In the genomic region with DNA sequence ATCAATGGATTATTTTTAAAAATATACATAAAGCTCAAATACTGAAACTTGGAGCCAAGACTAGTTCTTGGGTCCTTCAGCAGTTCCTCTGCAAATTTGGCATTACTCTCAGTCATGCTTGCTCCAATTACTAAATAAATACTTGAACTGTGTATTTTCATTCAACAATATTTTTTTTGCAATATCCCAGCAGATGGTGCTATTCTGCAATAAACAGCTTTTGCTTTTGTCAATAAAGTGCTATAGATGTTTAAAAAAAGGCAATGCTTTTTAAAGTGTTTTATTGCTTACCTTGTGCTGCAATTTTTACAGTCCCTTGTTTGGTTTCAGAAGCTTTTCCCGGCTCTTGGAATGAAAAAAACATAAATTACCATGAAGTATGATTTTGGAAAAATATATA, we compare ENCODE assay signal across 9 cellular contexts.
DNase-seq lines count a peak whose midpoint lies in the region; ATAC-seq and TF ChIP-seq lines count a peak whose summit lies in the region.
"Had no signal": no experiment of that assay in that cellular context is flagged by ENCODE, and none has a peak within 500 bp of the region (broad histone marks: within the 10 kb centered on the region; RNA-seq: fewer than 3 reads in every experiment).

No MANE protein-coding gene starts in this region.

- no peaks in the 10 kb centered on the region for H3K9me2 ChIP-seq in PC-3 (replicated peaks; ENCODE audit: low read length)

- TF ChIP-seq POLR2A in sigmoid colon (IDR thresholded peaks at IDR 0.05), result no peak

- H3K79me2 ChIP-seq in KMS-11 (ENCODE audit: insufficient read depth, low read depth) (no peaks in the 10 kb centered on the region), PC-3 (ENCODE audit: low read length) (no peaks in the 10 kb centered on the region)

- H3F3A ChIP-seq in PC-3 (ENCODE audit: low read length, unreplicated experiment), result no peaks in the 10 kb centered on the region

- H2AFZ ChIP-seq in KMS-11 (ENCODE audit: low read depth) (no peak overlapping the region), PC-3 (ENCODE audit: low read length) (no peak overlapping the region)

- TF ChIP-seq CTCF in KMS-11 (conservative IDR thresholded peaks at IDR 0.05; ENCODE audit: low read depth, low read length) (peak; percentile 45), PC-3 (conservative IDR thresholded peaks at IDR 0.05; ENCODE audit: low read depth, low read length) (peak; percentile 56), sigmoid colon (IDR thresholded peaks at IDR 0.05) (no peak)

- TF ChIP-seq EP300 in sigmoid colon (IDR thresholded peaks at IDR 0.05), result no peak

- DNase-seq in Ammon's horn (ENCODE audit: low spot score), result peak; percentile 8
- peak; percentile 46 for DNase-seq in PC-3
- DNase-seq in inferior parietal cortex (ENCODE audit: extremely low spot score), result peak; percentile 60
- no peak for DNase-seq in activated CD8-positive, alpha-beta memory T cell treated with anti-CD3 and anti-CD28 coated beads, Interleukin-2, amount 50 U/mL, for 4 hours
- DNase-seq in HuH-7.5 (ENCODE audit: low spot score), result no peak
- DNase-seq in sigmoid colon, result no peak

- intact Hi-C loops in PC-3 (cut with micrococcal nuclease), result loop anchor here (1.0 kb wide), 1 partner anchor 322 kb away; no protein-coding TSS in a partner anchor
- intact Hi-C loops in sigmoid colon (cut with DNase I), result no loop called here

- CTCF ChIA-PET in PC-3 (lab: Charles Lee), result interaction anchor here (0.7 kb wide), 1 partner anchor 187 kb away, joined by 3 read pairs; no protein-coding TSS in a partner anchor

- POLR2A ChIA-PET in PC-3 (lab: Charles Lee; ENCODE audit: unreplicated experiment), result no interaction called here

- H4K20me1 ChIP-seq in KMS-11 (ENCODE audit: insufficient read depth) (no peaks in the 10 kb centered on the region), PC-3 (ENCODE audit: low read length) (no peaks in the 10 kb centered on the region)

- no peak overlapping the region for H3K4me3 ChIP-seq in KMS-11 (IDR thresholded peaks at IDR 0.05; ENCODE audit: insufficient read depth, low read depth, low read length)
- H3K4me3 ChIP-seq in PC-3 (ENCODE audit: low read length), result no peak overlapping the region
- H3K4me3 ChIP-seq in sigmoid colon, result no peak overlapping the region

- H3K4me2 ChIP-seq in KMS-11 (no peak overlapping the region), PC-3 (ENCODE audit: low read length) (no peak overlapping the region)

- H3K27me3 ChIP-seq in KMS-11 (ENCODE audit: insufficient read depth, low read depth), result no peaks in the 10 kb centered on the region
- peaks cover 5% of the 10 kb centered on the region; the same call in 1 of the 2 replicates for H3K27me3 ChIP-seq in PC-3 (ENCODE audit: low read length)
- H3K27me3 ChIP-seq in sigmoid colon, result no peaks in the 10 kb centered on the region

- H3K9me3 ChIP-seq in PC-3 (ENCODE audit: low read length) (no peaks in the 10 kb centered on the region), sigmoid colon (no peaks in the 10 kb centered on the region)

- BruUV-seq in PC-3 (replicated peaks; lab: Mats Ljungman, UMichigan), result no TSS peak

- H3K36me3 ChIP-seq in KMS-11 (ENCODE audit: insufficient read depth) (no peaks in the 10 kb centered on the region), PC-3 (ENCODE audit: low read depth, low read length) (no peaks in the 10 kb centered on the region), sigmoid colon (no peaks in the 10 kb centered on the region)

- H3K4me1 ChIP-seq in KMS-11 (ENCODE audit: low read depth, poor library complexity, severe bottlenecking) (no peaks in the 10 kb centered on the region), PC-3 (ENCODE audit: insufficient read depth, low read length) (no peaks in the 10 kb centered on the region), sigmoid colon (no peaks in the 10 kb centered on the region)

- no peak overlapping the region for H3K9ac ChIP-seq in KMS-11
- no peak overlapping the region for H3K9ac ChIP-seq in PC-3 (ENCODE audit: low read length)

- ATAC-seq in PC-3, result no peak
- ATAC-seq in GM21390 (IDR thresholded peaks at IDR 0.05; ENCODE audit: unreplicated experiment), result no peak

- WGBS in sigmoid colon, 2 donors, result 4 to 39% methylated on average over 1 of the region's 1 CpG

- H3K27ac ChIP-seq in KMS-11, result no peak overlapping the region
- H3K27ac ChIP-seq in PC-3 (ENCODE audit: low read length), result no peak overlapping the region
- H3K27ac ChIP-seq in sigmoid colon, result no peak overlapping the region
- H3K27ac ChIP-seq: HL-60 had no signal

Comparison
In these comparisons a context has a peak if more than half of its experiments do, and no peak if none do; other contexts are left out.
1. DNase-seq: peak in Ammon's horn (single experiment), PC-3 (single experiment) and inferior parietal cortex (single experiment); none in activated CD8-positive, alpha-beta memory T cell treated with anti-CD3 and anti-CD28 coated beads, Interleukin-2, amount 50 U/mL, for 4 hours (single experiment), HuH-7.5 (single experiment) and sigmoid colon (single experiment).
2. CTCF ChIP-seq: peak in KMS-11 (single experiment) and PC-3 (single experiment); none in sigmoid colon (0 of 4).